Comparison of ENCODE assay signal across 8 cellular contexts in genomic region chr14:73785336-73785833, GRCh38.
DNase-seq lines count a peak whose midpoint lies in the region; ATAC-seq and TF ChIP-seq lines count a peak whose summit lies in the region.

No MANE protein-coding gene starts in this region.

- no peaks in the 10 kb centered on the region for H3K9me3 Mint-ChIP-seq in CD4-positive, alpha-beta memory T cell

- peak overlapping the region; percentile 89 to 90 for H3K4me3 ChIP-seq in CD4-positive, alpha-beta memory T cell (ENCODE audit: low read length in 2 of 2)
- H3K4me3 ChIP-seq in HEK293 (ENCODE audit: low read depth, low read length) (peak overlapping the region; percentile 71), fibroblast of pulmonary artery (replicated peaks; ENCODE audit: low read depth, low read length) (peak overlapping the region; percentile 63)

- peaks cover 55 to 78% (median 67%) of the 10 kb centered on the region in 4 donors for H3K4me1 Mint-ChIP-seq in CD4-positive, alpha-beta memory T cell

- peak overlapping the region; percentile 94 to 98 (median 96) for H3K4me3 Mint-ChIP-seq in CD4-positive, alpha-beta memory T cell

- intact Hi-C loops in CD4-positive, alpha-beta memory T cell (cut with micrococcal nuclease): loop anchor here (2.0 to 5.0 kb wide), 2 partner anchors 15 to 73 kb away; partner anchors contain the start of gene PNMA1

- peak overlapping the region; percentile 84 for H3K27ac ChIP-seq in CD4-positive, alpha-beta memory T cell (ENCODE audit: low read depth, low read length)
- peak overlapping the region; percentile 97 for H3K27ac ChIP-seq in HEK293 (ENCODE audit: extremely low read depth, low read depth, low read length)

- TF ChIP-seq CTCF in HEK293 (tag by site-specific recombination; IDR thresholded peaks at IDR 0.05) (no peak), fibroblast of pulmonary artery (IDR thresholded peaks at IDR 0.05; ENCODE audit: low read length, missing control alignments) (no peak), omental fat pad (IDR thresholded peaks at IDR 0.05) (no peak)

- POLR2A ChIA-PET in CD4-positive, alpha-beta memory T cell (lab: Charles Lee; ENCODE audit: partially characterized antibody): interaction anchor here (0.7 to 8.5 kb wide), 20 partner anchors 9 to 979 kb away, joined by 3 to 465 read pairs (median 6); partner anchors contain the start of genes ACOT6, COQ6, DNAL1 and ENTPD5
- POLR2A ChIA-PET in HEK293 (lab: Yijun Ruan, JAX): interaction anchor here (0.7 to 5.9 kb wide), 10 partner anchors 8 to 101 kb away, joined by 3 to 52 read pairs (median 4); partner anchors contain the start of gene ZNF410

- H3K36me3 Mint-ChIP-seq in CD4-positive, alpha-beta memory T cell: peaks cover 0 to 23% of the 10 kb centered on the region in 2 donors

- H3K27me3 Mint-ChIP-seq in CD4-positive, alpha-beta memory T cell: no peaks in the 10 kb centered on the region

- no peaks in the 10 kb centered on the region for H3K36me3 ChIP-seq in CD4-positive, alpha-beta memory T cell (ENCODE audit: insufficient read depth, low read length)
- H3K36me3 ChIP-seq in HEK293 (ENCODE audit: control insufficient read depth in 2 of 2, insufficient read depth in 1 of 2, low read length in 2 of 2): no peaks in the 10 kb centered on the region

- H3K27ac Mint-ChIP-seq in CD4-positive, alpha-beta memory T cell: peak overlapping the region; percentile 95 to 99 (median 97)

- H3K27me3 ChIP-seq in CD4-positive, alpha-beta memory T cell (ENCODE audit: insufficient read depth, low read length): no peaks in the 10 kb centered on the region

- CTCF ChIA-PET in CD4-positive, alpha-beta memory T cell (lab: Charles Lee; ENCODE audit: partially characterized antibody): interaction anchor here (1.2 to 6.7 kb wide), 14 partner anchors 8 to 73 kb away, joined by 4 to 75 read pairs (median 8); a partner anchor contains a TSS
- CTCF ChIA-PET in HEK293 (lab: Yijun Ruan, JAX): interaction anchor here (1.0 to 2.5 kb wide), 8 partner anchors 10 to 58 kb away, joined by 3 to 11 read pairs (median 4); no protein-coding TSS in a partner anchor

- H3K4me1 ChIP-seq in CD4-positive, alpha-beta memory T cell (ENCODE audit: insufficient read depth, low read length): peaks cover 61% of the 10 kb centered on the region
- peaks cover 18% of the 10 kb centered on the region for H3K4me1 ChIP-seq in HEK293 (ENCODE audit: control insufficient read depth, insufficient read depth, low read length)

- ATAC-seq in omental fat pad (ENCODE audit: low FRiP score) (peak; percentile 3), HG02610 (IDR thresholded peaks at IDR 0.05; ENCODE audit: unreplicated experiment) (no peak)

- DNase-seq in CD4-positive, alpha-beta memory T cell: no peak
- DNase-seq in T1000 (lab: John Stamatoyannopoulos, UW): peak; percentile 49
- peak; percentile 89 for DNase-seq in fibroblast of pulmonary artery (ENCODE audit: low read depth)
- DNase-seq in omental fat pad (ENCODE audit: low spot score): no peak
- DNase-seq in NCI-H187 treated with DMSO at 0.1 percent for 48 hours (lab: John Stamatoyannopoulos, UW): no peak
- DNase-seq in NCI-H146 treated with DMSO at 0.1 percent for 48 hours (lab: John Stamatoyannopoulos, UW; ENCODE audit: unreplicated experiment): no peak

- H3K9me3 ChIP-seq in CD4-positive, alpha-beta memory T cell (ENCODE audit: control insufficient read depth in 1 of 2, low read length in 2 of 2): no peaks in the 10 kb centered on the region
- no peaks in the 10 kb centered on the region for H3K9me3 ChIP-seq in HEK293 (ENCODE audit: control insufficient read depth, insufficient read depth, low read depth, low read length)

TF ChIP-seq in HEK293, 187 proteins besides CTCF, POLR2A, EP300 and RAD21 (continues in another document):
- TF ChIP-seq ZNF513 (tag by site-specific recombination; IDR thresholded peaks at IDR 0.05): no peak
- no peak for TF ChIP-seq ZNF426 (tag by site-specific recombination; IDR thresholded peaks at IDR 0.05)
- no peak for TF ChIP-seq ZNF280D (tag by site-specific recombination; IDR thresholded peaks at IDR 0.05)
- TF ChIP-seq ZNF404 (tag by site-specific recombination; IDR thresholded peaks at IDR 0.05): no peak
- no peak for TF ChIP-seq BCL11B (tag by site-specific recombination; IDR thresholded peaks at IDR 0.05; ENCODE audit: low read depth)
- TF ChIP-seq ZNF530 (tag by site-specific recombination; IDR thresholded peaks at IDR 0.05; ENCODE audit: low read depth): no peak
- no peak for TF ChIP-seq ZNF670 (tag by site-specific recombination; IDR thresholded peaks at IDR 0.05; ENCODE audit: low read depth)
- 0 out of 2 replicates have a peak, but pooled peaks have one; percentile 7 for TF ChIP-seq TSHZ1 (tag by site-specific recombination; IDR thresholded peaks at IDR 0.05; ENCODE audit: borderline replicate concordance)

Comparison
In these comparisons a context has a peak if more than half of its experiments do, and no peak if none do; other contexts are left out.
1. DNase-seq: peak in T1000 (single experiment) and fibroblast of pulmonary artery (single experiment); none in CD4-positive, alpha-beta memory T cell (0 of 5), omental fat pad (single experiment), NCI-H187 treated with DMSO at 0.1 percent for 48 hours (single experiment) and NCI-H146 treated with DMSO at 0.1 percent for 48 hours (single experiment).
2. Peak in every context shown above with its lines, with median percentiles within 50 percentile points of each other: H3K4me3 ChIP-seq.